Comparison of ENCODE assay signal across 3 cellular contexts in genomic region chr16:25747160-25747758, GRCh38.
TF ChIP-seq lines count a peak whose summit lies in the region.

No MANE protein-coding gene starts in this region.

TF ChIP-seq in SK-N-SH, 30 proteins besides CTCF, POLR2A, EP300 and RAD21 (continued from another document):
- TF ChIP-seq, protein P1, sequence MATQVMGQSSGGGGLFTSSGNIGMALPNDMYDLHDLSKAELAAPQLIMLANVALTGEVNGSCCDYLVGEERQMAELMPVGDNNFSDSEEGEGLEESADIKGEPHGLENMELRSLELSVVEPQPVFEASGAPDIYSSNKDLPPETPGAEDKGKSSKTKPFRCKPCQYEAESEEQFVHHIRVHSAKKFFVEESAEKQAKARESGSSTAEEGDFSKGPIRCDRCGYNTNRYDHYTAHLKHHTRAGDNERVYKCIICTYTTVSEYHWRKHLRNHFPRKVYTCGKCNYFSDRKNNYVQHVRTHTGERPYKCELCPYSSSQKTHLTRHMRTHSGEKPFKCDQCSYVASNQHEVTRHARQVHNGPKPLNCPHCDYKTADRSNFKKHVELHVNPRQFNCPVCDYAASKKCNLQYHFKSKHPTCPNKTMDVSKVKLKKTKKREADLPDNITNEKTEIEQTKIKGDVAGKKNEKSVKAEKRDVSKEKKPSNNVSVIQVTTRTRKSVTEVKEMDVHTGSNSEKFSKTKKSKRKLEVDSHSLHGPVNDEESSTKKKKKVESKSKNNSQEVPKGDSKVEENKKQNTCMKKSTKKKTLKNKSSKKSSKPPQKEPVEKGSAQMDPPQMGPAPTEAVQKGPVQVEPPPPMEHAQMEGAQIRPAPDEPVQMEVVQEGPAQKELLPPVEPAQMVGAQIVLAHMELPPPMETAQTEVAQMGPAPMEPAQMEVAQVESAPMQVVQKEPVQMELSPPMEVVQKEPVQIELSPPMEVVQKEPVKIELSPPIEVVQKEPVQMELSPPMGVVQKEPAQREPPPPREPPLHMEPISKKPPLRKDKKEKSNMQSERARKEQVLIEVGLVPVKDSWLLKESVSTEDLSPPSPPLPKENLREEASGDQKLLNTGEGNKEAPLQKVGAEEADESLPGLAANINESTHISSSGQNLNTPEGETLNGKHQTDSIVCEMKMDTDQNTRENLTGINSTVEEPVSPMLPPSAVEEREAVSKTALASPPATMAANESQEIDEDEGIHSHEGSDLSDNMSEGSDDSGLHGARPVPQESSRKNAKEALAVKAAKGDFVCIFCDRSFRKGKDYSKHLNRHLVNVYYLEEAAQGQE (IDR thresholded peaks at IDR 0.05; ENCODE audit: low read depth, low read length), result peak; percentile 93

TF ChIP-seq in SK-N-SH treated with all-trans-retinoic acid at 6 μM for 48 hours, 23 proteins besides CTCF, POLR2A, EP300 and RAD21 (continues in another document):
- TF ChIP-seq CREB5 (CRISPR knock-in tag; IDR thresholded peaks at IDR 0.05; ENCODE audit: low read depth) (no peak), CSDC2 (CRISPR knock-in tag; IDR thresholded peaks at IDR 0.05) (no peak), GLIS3 (CRISPR knock-in tag; IDR thresholded peaks at IDR 0.05) (no peak), ESRRG (CRISPR knock-in tag; IDR thresholded peaks at IDR 0.05) (no peak), ZNF8 (CRISPR knock-in tag; IDR thresholded peaks at IDR 0.05) (no peak), TOX (CRISPR knock-in tag; IDR thresholded peaks at IDR 0.05; ENCODE audit: borderline replicate concordance) (no peak), OSR1 (CRISPR knock-in tag; IDR thresholded peaks at IDR 0.05) (no peak), ARNTL (CRISPR knock-in tag; IDR thresholded peaks at IDR 0.05; ENCODE audit: borderline replicate concordance, low read depth) (no peak), CSRNP3 (CRISPR knock-in tag; IDR thresholded peaks at IDR 0.05) (no peak), ISL1 (CRISPR knock-in tag; IDR thresholded peaks at IDR 0.05) (no peak), RARB (CRISPR knock-in tag; IDR thresholded peaks at IDR 0.05) (no peak), BACH2 (CRISPR knock-in tag; IDR thresholded peaks at IDR 0.05; ENCODE audit: borderline replicate concordance) (no peak), PPARA (CRISPR knock-in tag; IDR thresholded peaks at IDR 0.05; ENCODE audit: borderline replicate concordance) (no peak), ZNF565 (CRISPR knock-in tag; conservative IDR thresholded peaks at IDR 0.05; ENCODE audit: low read depth) (no peak), ZFP30 (CRISPR knock-in tag; IDR thresholded peaks at IDR 0.05) (no peak), TCF4 (CRISPR knock-in tag; IDR thresholded peaks at IDR 0.05; ENCODE audit: borderline replicate concordance) (no peak), TSHZ2 (CRISPR knock-in tag; IDR thresholded peaks at IDR 0.05) (no peak)
- TF ChIP-seq, protein P2, sequence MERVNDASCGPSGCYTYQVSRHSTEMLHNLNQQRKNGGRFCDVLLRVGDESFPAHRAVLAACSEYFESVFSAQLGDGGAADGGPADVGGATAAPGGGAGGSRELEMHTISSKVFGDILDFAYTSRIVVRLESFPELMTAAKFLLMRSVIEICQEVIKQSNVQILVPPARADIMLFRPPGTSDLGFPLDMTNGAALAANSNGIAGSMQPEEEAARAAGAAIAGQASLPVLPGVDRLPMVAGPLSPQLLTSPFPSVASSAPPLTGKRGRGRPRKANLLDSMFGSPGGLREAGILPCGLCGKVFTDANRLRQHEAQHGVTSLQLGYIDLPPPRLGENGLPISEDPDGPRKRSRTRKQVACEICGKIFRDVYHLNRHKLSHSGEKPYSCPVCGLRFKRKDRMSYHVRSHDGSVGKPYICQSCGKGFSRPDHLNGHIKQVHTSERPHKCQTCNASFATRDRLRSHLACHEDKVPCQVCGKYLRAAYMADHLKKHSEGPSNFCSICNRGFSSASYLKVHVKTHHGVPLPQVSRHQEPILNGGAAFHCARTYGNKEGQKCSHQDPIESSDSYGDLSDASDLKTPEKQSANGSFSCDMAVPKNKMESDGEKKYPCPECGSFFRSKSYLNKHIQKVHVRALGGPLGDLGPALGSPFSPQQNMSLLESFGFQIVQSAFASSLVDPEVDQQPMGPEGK (CRISPR knock-in tag; IDR thresholded peaks at IDR 0.05; ENCODE audit: borderline replicate concordance), result no peak

TF ChIP-seq in K562, 482 proteins besides CTCF, POLR2A, EP300 and RAD21 (continued from another document):
- TF ChIP-seq CHAMP1 (IDR thresholded peaks at IDR 0.05) (peak; percentile 74; the same call in 1 of the 2 replicates), LCOR (CRISPR knock-in tag; IDR thresholded peaks at IDR 0.05) (no peak), SIN3A (IDR thresholded peaks at IDR 0.05; ENCODE audit: borderline replicate concordance in 2 of 2, control insufficient read depth in 1 of 2, low read depth in 2 of 2, low read length in 2 of 2) (no peak), RCOR1 (IDR thresholded peaks at IDR 0.05; ENCODE audit: borderline replicate concordance in 1 of 2, low read depth in 2 of 2, low read length in 2 of 2) (peak in 1 of 2 experiments; percentile 40; a peak in 1 of 4 replicates), BMI1 (IDR thresholded peaks at IDR 0.05; ENCODE audit: low read length) (no peak), PRMT5 (CRISPR knock-in tag; IDR thresholded peaks at IDR 0.05) (0 out of 2 replicates have a peak, but pooled peaks have one; percentile 66), TEAD1 (CRISPR knock-in tag; IDR thresholded peaks at IDR 0.05) (no peak), NFE2L1 (tag; IDR thresholded peaks at IDR 0.05; ENCODE audit: borderline replicate concordance, low read depth) (no peak), ZNF785 (CRISPR knock-in tag; IDR thresholded peaks at IDR 0.05) (no peak), HOXB6 (CRISPR knock-in tag; IDR thresholded peaks at IDR 0.05; ENCODE audit: borderline replicate concordance) (no peak), TSC22D4 (tag; IDR thresholded peaks at IDR 0.05) (no peak), TCF7 (IDR thresholded peaks at IDR 0.05; ENCODE audit: borderline replicate concordance) (no peak), HIVEP1 (CRISPR knock-in tag; IDR thresholded peaks at IDR 0.05) (no peak), ZC3H4 (CRISPR knock-in tag; IDR thresholded peaks at IDR 0.05; ENCODE audit: borderline replicate concordance) (no peak), FOXA1 (IDR thresholded peaks at IDR 0.05; ENCODE audit: borderline replicate concordance) (no peak), IFI16 (CRISPR knock-in tag; IDR thresholded peaks at IDR 0.05) (no peak), ZBED1 (IDR thresholded peaks at IDR 0.05) (no peak), EHMT2 (IDR thresholded peaks at IDR 0.05) (peak; percentile 97), NCOA6 (IDR thresholded peaks at IDR 0.05) (no peak), MIER1 (IDR thresholded peaks at IDR 0.05; ENCODE audit: low read depth) (peak; percentile 94), ZNF311 (CRISPR knock-in tag; IDR thresholded peaks at IDR 0.05) (no peak), ZNF232 (CRISPR knock-in tag; IDR thresholded peaks at IDR 0.05) (0 out of 2 replicates have a peak, but pooled peaks have one; percentile 36), SPI1 (IDR thresholded peaks at IDR 0.05; ENCODE audit: borderline replicate concordance, low read depth, low read length) (peak; percentile 34; the same call in 1 of the 2 replicates), SIX5 (IDR thresholded peaks at IDR 0.05; ENCODE audit: borderline replicate concordance in 1 of 2, insufficient read depth in 1 of 2, low read depth in 1 of 2, low read length in 2 of 2) (no peak), MTA2 (IDR thresholded peaks at IDR 0.05; ENCODE audit: low read depth) (no peak), ZNF507 (tag; conservative IDR thresholded peaks at IDR 0.05) (no peak), TRIM24 (IDR thresholded peaks at IDR 0.05) (no peak), ZBTB8A (IDR thresholded peaks at IDR 0.05; ENCODE audit: partially characterized antibody) (no peak)
- TF ChIP-seq, protein P1 (CRISPR knock-in tag; IDR thresholded peaks at IDR 0.05; ENCODE audit: low read depth), result peak; percentile 93
- TF ChIP-seq, protein P3, sequence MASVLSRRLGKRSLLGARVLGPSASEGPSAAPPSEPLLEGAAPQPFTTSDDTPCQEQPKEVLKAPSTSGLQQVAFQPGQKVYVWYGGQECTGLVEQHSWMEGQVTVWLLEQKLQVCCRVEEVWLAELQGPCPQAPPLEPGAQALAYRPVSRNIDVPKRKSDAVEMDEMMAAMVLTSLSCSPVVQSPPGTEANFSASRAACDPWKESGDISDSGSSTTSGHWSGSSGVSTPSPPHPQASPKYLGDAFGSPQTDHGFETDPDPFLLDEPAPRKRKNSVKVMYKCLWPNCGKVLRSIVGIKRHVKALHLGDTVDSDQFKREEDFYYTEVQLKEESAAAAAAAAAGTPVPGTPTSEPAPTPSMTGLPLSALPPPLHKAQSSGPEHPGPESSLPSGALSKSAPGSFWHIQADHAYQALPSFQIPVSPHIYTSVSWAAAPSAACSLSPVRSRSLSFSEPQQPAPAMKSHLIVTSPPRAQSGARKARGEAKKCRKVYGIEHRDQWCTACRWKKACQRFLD (CRISPR knock-in tag; IDR thresholded peaks at IDR 0.05), result no peak
- TF ChIP-seq, protein P4, sequence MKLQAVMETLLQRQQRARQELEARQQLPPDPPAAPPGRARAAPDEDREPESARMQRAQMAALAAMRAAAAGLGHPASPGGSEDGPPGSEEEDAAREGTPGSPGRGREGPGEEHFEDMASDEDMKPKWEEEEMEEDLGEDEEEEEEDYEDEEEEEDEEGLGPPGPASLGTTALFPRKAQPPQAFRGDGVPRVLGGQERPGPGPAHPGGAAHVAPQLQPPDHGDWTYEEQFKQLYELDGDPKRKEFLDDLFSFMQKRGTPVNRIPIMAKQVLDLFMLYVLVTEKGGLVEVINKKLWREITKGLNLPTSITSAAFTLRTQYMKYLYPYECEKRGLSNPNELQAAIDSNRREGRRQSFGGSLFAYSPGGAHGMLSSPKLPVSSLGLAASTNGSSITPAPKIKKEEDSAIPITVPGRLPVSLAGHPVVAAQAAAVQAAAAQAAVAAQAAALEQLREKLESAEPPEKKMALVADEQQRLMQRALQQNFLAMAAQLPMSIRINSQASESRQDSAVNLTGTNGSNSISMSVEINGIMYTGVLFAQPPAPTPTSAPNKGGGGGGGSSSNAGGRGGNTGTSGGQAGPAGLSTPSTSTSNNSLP (IDR thresholded peaks at IDR 0.05; ENCODE audit: borderline replicate concordance, low read depth, low read length), result no peak
